In the genomic region with DNA sequence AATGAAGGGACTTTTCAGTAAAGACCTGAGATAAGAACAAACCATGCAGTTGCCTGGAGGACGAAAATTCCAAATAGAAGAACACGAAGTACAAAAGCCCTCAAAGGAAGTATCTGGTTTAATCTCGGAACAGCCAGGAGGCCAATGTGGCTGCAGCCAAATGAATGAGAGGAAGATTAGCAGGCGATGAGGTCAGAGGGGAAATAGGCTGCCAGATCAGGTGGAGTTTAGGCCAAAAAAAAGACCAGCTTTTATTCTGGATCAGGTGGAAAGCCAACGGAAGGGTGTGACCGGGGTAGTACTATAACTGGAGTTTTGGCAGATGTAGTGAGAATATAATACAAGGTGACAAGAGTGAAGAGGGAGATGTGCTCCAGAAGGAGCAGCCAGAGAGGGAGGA, we compare ENCODE assay signal across 22 cellular contexts. TPM values are rescaled to one million over a fixed set of nuclear protein-coding genes. Genes with fewer than 3 reads are reported as not detected.
DNase-seq lines count a peak whose midpoint lies in the region; ATAC-seq and TF ChIP-seq lines count a peak whose summit lies in the region.
"Had no signal": no experiment of that assay in that cellular context is flagged by ENCODE, and none has a peak within 500 bp of the region (broad histone marks: within the 10 kb centered on the region; RNA-seq: fewer than 3 reads in every experiment).

No MANE protein-coding gene starts in this region.

- H3T11ph ChIP-seq in H9 (ENCODE audit: low read length) = no peak overlapping the region

- no CpG with 5 or more reads among the region's 6 CpGs for WGBS in H9 (ENCODE audit: extremely low coverage, insufficient read length, low lambda C conversion rate)
- 91 to 93% methylated on average over 6 of the region's 6 CpGs for WGBS in endodermal cell (ENCODE audit: insufficient coverage in 1 of 2, insufficient read length in 1 of 2), 2 experiments
- 89 to 99% methylated on average over 6 of the region's 6 CpGs for WGBS in mesodermal cell (ENCODE audit: insufficient coverage in 2 of 2), 2 experiments

- H4K5ac ChIP-seq in H9 (ENCODE audit: insufficient read length, low read depth, low read length) = no peak overlapping the region

- H3K27me3 ChIP-seq in CD8-positive, alpha-beta T cell (ENCODE audit: insufficient read depth, low read length) = no peaks in the 10 kb centered on the region
- H3K27me3 ChIP-seq in H9 (ENCODE audit: insufficient read depth, low read length) (no peaks in the 10 kb centered on the region), endodermal cell (ENCODE audit: control insufficient read depth, insufficient read depth, low read length, poor library complexity, severe bottlenecking) (no peaks in the 10 kb centered on the region)
- H3K27me3 ChIP-seq: brain microvascular endothelial cell, upper lobe of left lung had no signal

- no peak overlapping the region for H3K4me3 ChIP-seq in CD8-positive, alpha-beta T cell (ENCODE audit: low read depth, low read length)
- H3K4me3 ChIP-seq in endodermal cell (ENCODE audit: low read length) (no peak overlapping the region), mesodermal cell (ENCODE audit: extremely low read depth, insufficient read depth, low read length, poor library complexity, severe bottlenecking) (no peak overlapping the region)
- H3K4me3 ChIP-seq: coronary artery, skin epidermis, upper lobe of left lung had no signal

- H4K20me1 ChIP-seq in H9 (ENCODE audit: control insufficient read depth, insufficient read depth, insufficient read length) = no peaks in the 10 kb centered on the region

- H2BK12ac ChIP-seq in H9 (ENCODE audit: insufficient read length, low read depth, low read length) = no peak overlapping the region

- H2AFZ ChIP-seq in H9 (ENCODE audit: low read length) = no peak overlapping the region

- H3K9ac ChIP-seq in H9 (ENCODE audit: extremely low read depth, insufficient read length, low read length) (no peak overlapping the region), endodermal cell (ENCODE audit: extremely low read depth, low read length, poor library complexity, severe bottlenecking) (no peak overlapping the region)

- H4K91ac ChIP-seq in H9 (ENCODE audit: insufficient read length, low read depth, low read length) = no peak overlapping the region

- no peak for TF ChIP-seq CTCF in CD8-positive, alpha-beta T cell (IDR thresholded peaks at IDR 0.05)
- TF ChIP-seq CTCF in H9 (conservative IDR thresholded peaks at IDR 0.05) = no peak
- no peak for TF ChIP-seq CTCF in endodermal cell (conservative IDR thresholded peaks at IDR 0.05)

- peak overlapping the region; percentile 66 for H3K27ac Mint-ChIP-seq in CD8-positive, alpha-beta T cell
- H3K27ac Mint-ChIP-seq in H9 (peak overlapping the region in 2 of 3 experiments; percentile 11 to 26; a peak in 5 of 7 replicates), endodermal cell (peak overlapping the region; percentile 7)
- H3K27ac Mint-ChIP-seq: activated B cell treated with CpG ODN at 0.5 μM for 24 hours; activated CD4-positive, alpha-beta memory T cell treated with anti-CD3 and anti-CD28 coated beads for 36 hours; T-helper 1 cell treated with Interleukin-12 subunit alpha and Interleukin-12 subunit beta and Interleukin-4 antibody, amounts not matched to agents 30 μg/mL and 1 μg/mL, for 36 hours had no signal

- H3K4me2 ChIP-seq in H9 (ENCODE audit: insufficient read depth, insufficient read length, low read length) = no peak overlapping the region

- no peak overlapping the region for H3K27ac ChIP-seq in CD8-positive, alpha-beta T cell (ENCODE audit: low read depth, low read length)
- no peak overlapping the region for H3K27ac ChIP-seq in H9 (ENCODE audit: insufficient read length, low read depth, low read length)
- H3K27ac ChIP-seq in endodermal cell (ENCODE audit: low read depth, low read length) = no peak overlapping the region
- H3K27ac ChIP-seq in mesodermal cell (ENCODE audit: low read depth, low read length, severe bottlenecking) = peak overlapping the region; percentile 12
- H3K27ac ChIP-seq: brain microvascular endothelial cell, coronary artery, skin epidermis, upper lobe of left lung had no signal

- no peak overlapping the region for H3K18ac ChIP-seq in H9 (ENCODE audit: insufficient read length, low read depth, low read length)

- H3K56ac ChIP-seq in H9 (ENCODE audit: insufficient read length, low read depth, low read length) = no peak overlapping the region

- no peak overlapping the region for H3K14ac ChIP-seq in H9 (ENCODE audit: insufficient read depth, low read length)

- DNase-seq in CD8-positive, alpha-beta T cell = no peak
- DNase-seq in H9 (no peak), endodermal cell (no peak), mesenteric fat pad (ENCODE audit: low spot score) (no peak), NOMO-1 treated with DMSO at 0.1 percent for 48 hours (lab: John Stamatoyannopoulos, UW; ENCODE audit: unreplicated experiment) (no peak), NCI-H345 (lab: John Stamatoyannopoulos, UW) (no peak)
- DNase-seq: activated B cell treated with CpG ODN at 0.5 μM for 24 hours; activated CD4-positive, alpha-beta memory T cell treated with anti-CD3 and anti-CD28 coated beads for 36 hours; brain microvascular endothelial cell; COR-L47; DMS79 treated with DMSO at 0.1 percent for 48 hours; KBM-7; midbrain; NCI-H1436 treated with DMSO at 0.1 percent for 48 hours; stimulated activated CD4-positive, alpha-beta T cell treated with anti-CD3 and anti-CD28 coated beads, Interleukin-2, amount 100 ng/mL, for 24 hours; stimulated activated naive CD8-positive, alpha-beta T cell treated with anti-CD3 and anti-CD28 coated beads, Interleukin-15, Interleukin-2, amounts not matched to agents 100 U/mL and 50 U/mL, for 24 hours; upper lobe of left lung had no signal

- no peak overlapping the region for H2BK15ac ChIP-seq in H9 (ENCODE audit: low read depth, low read length)

- H3K79me1 ChIP-seq in H9 (ENCODE audit: insufficient read depth, low read depth, low read length, poor library complexity, severe bottlenecking) = no peaks in the 10 kb centered on the region

- peaks cover 3% of the 10 kb centered on the region for H3K9me3 Mint-ChIP-seq in CD8-positive, alpha-beta T cell
- no peaks in the 10 kb centered on the region for H3K9me3 Mint-ChIP-seq in H9
- no peaks in the 10 kb centered on the region for H3K9me3 Mint-ChIP-seq in endodermal cell
- H3K9me3 Mint-ChIP-seq: neural crest cell; T-helper 1 cell treated with Interleukin-12 subunit alpha and Interleukin-12 subunit beta and Interleukin-4 antibody, amounts not matched to agents 30 μg/mL and 1 μg/mL, for 36 hours had no signal

- H3K23me2 ChIP-seq in H9 (ENCODE audit: insufficient read length, low read depth, low read length, poor library complexity, severe bottlenecking) = no peaks in the 10 kb centered on the region

- H3K36me3 Mint-ChIP-seq in CD8-positive, alpha-beta T cell = peaks cover 66% of the 10 kb centered on the region
- H3K36me3 Mint-ChIP-seq in H9 (ENCODE audit: insufficient read depth in 1 of 3, low read depth in 3 of 3) (peaks cover 6 to 29% (median 26%) of the 10 kb centered on the region in 3 experiments), endodermal cell (ENCODE audit: low read depth) (peaks cover 38% of the 10 kb centered on the region)

- intact Hi-C loops in CD8-positive, alpha-beta T cell (cut with DNase I, micrococcal nuclease) = no loop called here

- no peak overlapping the region for H3K4me3 Mint-ChIP-seq in CD8-positive, alpha-beta T cell
- H3K4me3 Mint-ChIP-seq in H9 (no peak overlapping the region), endodermal cell (no peak overlapping the region)
- H3K4me3 Mint-ChIP-seq: activated B cell treated with CpG ODN at 0.5 μM for 24 hours; activated CD4-positive, alpha-beta memory T cell treated with anti-CD3 and anti-CD28 coated beads for 36 hours; neural crest cell; T-helper 1 cell treated with Interleukin-12 subunit alpha and Interleukin-12 subunit beta and Interleukin-4 antibody, amounts not matched to agents 30 μg/mL and 1 μg/mL, for 36 hours had no signal

- CTCF ChIA-PET in CD8-positive, alpha-beta T cell (lab: Charles Lee) = interaction anchor here (0.5 to 1.1 kb wide), 2 partner anchors 10 to 46 kb away, joined by 3 read pairs; no protein-coding TSS in a partner anchor

- H3K36me3 ChIP-seq in CD8-positive, alpha-beta T cell (ENCODE audit: insufficient read depth, low read length) = no peaks in the 10 kb centered on the region
- H3K36me3 ChIP-seq in endodermal cell (ENCODE audit: control insufficient read depth, insufficient read depth, low read length) (peaks cover 44% of the 10 kb centered on the region), mesodermal cell (ENCODE audit: control insufficient read depth, insufficient read depth, low read length) (peaks cover 29% of the 10 kb centered on the region)
- H3K36me3 ChIP-seq: brain microvascular endothelial cell had no signal

- no peak overlapping the region for H4K8ac ChIP-seq in H9 (replicated peaks; ENCODE audit: insufficient read length, low read depth, low read length)

- ATAC-seq in CD8-positive, alpha-beta T cell = no peak
- ATAC-seq: stimulated activated naive CD8-positive, alpha-beta T cell treated with anti-CD3 and anti-CD28 coated beads, Interleukin-15, Interleukin-2, amounts not matched to agents 100 U/mL and 50 U/mL, for 24 hours had no signal

- POLR2A ChIA-PET in CD8-positive, alpha-beta T cell (lab: Charles Lee) = no interaction called here

- H3K27me3 Mint-ChIP-seq in CD8-positive, alpha-beta T cell (ENCODE audit: low read depth) = no peaks in the 10 kb centered on the region
- H3K27me3 Mint-ChIP-seq in H9 (ENCODE audit: low read depth) (no peaks in the 10 kb centered on the region), endodermal cell (ENCODE audit: insufficient read depth) (no peaks in the 10 kb centered on the region)
- H3K27me3 Mint-ChIP-seq: activated B cell treated with CpG ODN at 0.5 μM for 24 hours; activated CD4-positive, alpha-beta memory T cell treated with anti-CD3 and anti-CD28 coated beads for 36 hours had no signal

- no peaks in the 10 kb centered on the region for H3K4me1 ChIP-seq in CD8-positive, alpha-beta T cell (ENCODE audit: insufficient read depth, low read length)
- no peaks in the 10 kb centered on the region for H3K4me1 ChIP-seq in H9 (ENCODE audit: insufficient read depth, low read length)
- no peaks in the 10 kb centered on the region for H3K4me1 ChIP-seq in endodermal cell (ENCODE audit: control insufficient read depth, insufficient read depth, low read length)
- H3K4me1 ChIP-seq in mesodermal cell (ENCODE audit: control insufficient read depth, insufficient read depth, low read length, poor library complexity, severe bottlenecking) = no peaks in the 10 kb centered on the region
- H3K4me1 ChIP-seq: upper lobe of left lung had no signal

- H2BK20ac ChIP-seq in H9 (ENCODE audit: low read depth, low read length, poor library complexity, severe bottlenecking) = no peak overlapping the region

- no peak overlapping the region for H3K4ac ChIP-seq in H9 (ENCODE audit: low read depth, low read length)

- H3K4me1 Mint-ChIP-seq in CD8-positive, alpha-beta T cell (ENCODE audit: low read depth) = no peaks in the 10 kb centered on the region
- H3K4me1 Mint-ChIP-seq in H9 = no peaks in the 10 kb centered on the region
- no peaks in the 10 kb centered on the region for H3K4me1 Mint-ChIP-seq in endodermal cell
- H3K4me1 Mint-ChIP-seq: activated B cell treated with CpG ODN at 0.5 μM for 24 hours, neural crest cell had no signal

- no peaks in the 10 kb centered on the region for H3K79me2 ChIP-seq in H9 (ENCODE audit: insufficient read depth, low read length)

- no peak overlapping the region for H2BK120ac ChIP-seq in H9 (ENCODE audit: low read depth, low read length, poor library complexity, severe bottlenecking)

- H3K9me3 ChIP-seq in CD8-positive, alpha-beta T cell (ENCODE audit: low read length) = no peaks in the 10 kb centered on the region
- H3K9me3 ChIP-seq in H9 (ENCODE audit: control insufficient read depth, low read depth, low read length) = no peaks in the 10 kb centered on the region
- H3K9me3 ChIP-seq in endodermal cell (ENCODE audit: control insufficient read depth, low read length) = peaks cover 14% of the 10 kb centered on the region
- no peaks in the 10 kb centered on the region for H3K9me3 ChIP-seq in mesodermal cell (ENCODE audit: control insufficient read depth, low read length)
- H3K9me3 ChIP-seq: upper lobe of left lung had no signal

- no peak overlapping the region for H2AK5ac ChIP-seq in H9 (ENCODE audit: insufficient read length, low read length)

- no peak overlapping the region for H3K23ac ChIP-seq in H9 (ENCODE audit: insufficient read length, low read depth, low read length)

- no peak overlapping the region for H2BK5ac ChIP-seq in H9 (ENCODE audit: insufficient read length, low read length)

RNA-seq across cellular contexts. Expression of gene SRSF11, which starts 43.7 kb away (rescaled TPM):
- 100 to 1,000 TPM; 427 to 456 TPM for total RNA-seq in CD8-positive, alpha-beta T cell
- total RNA-seq in H9 (2021) = 206 and 214 TPM in 2 replicates
- total RNA-seq in endodermal cell = 100 to 1,000 TPM; 227 to 232 TPM
- polyA plus RNA-seq in endodermal cell (2013, experiment 1 of 2) = 224 TPM
- polyA plus RNA-seq in endodermal cell (2013, experiment 2 of 2) = 206 TPM
- polyA plus RNA-seq in mesodermal cell (2013, experiment 1 of 2) = 190 TPM
- 197 TPM for polyA plus RNA-seq in mesodermal cell (2013, experiment 2 of 2)
- 150 TPM for total RNA-seq in mesenteric fat pad

RNA-seq across cellular contexts. Expression of gene LRRC40, which starts 59.5 kb away (rescaled TPM):
- total RNA-seq in CD8-positive, alpha-beta T cell = 10 to 100 TPM; 13.7 to 15.4 TPM
- total RNA-seq in H9 (2021) (27.6 and 28.0 TPM in 2 replicates), endodermal cell (10 to 100 TPM; 26.8 to 29.2 TPM), mesenteric fat pad (11.2 TPM)
- 40.8 TPM for polyA plus RNA-seq in endodermal cell (2013, experiment 1 of 2)
- polyA plus RNA-seq in endodermal cell (2013, experiment 2 of 2) = 41.2 TPM
- polyA plus RNA-seq in mesodermal cell (2013, experiment 1 of 2) = 29.3 TPM
- polyA plus RNA-seq in mesodermal cell (2013, experiment 2 of 2) = 34.4 TPM

Comparison
In these comparisons a context has a peak if more than half of its experiments do, and no peak if none do; other contexts are left out.
1. H3K27ac Mint-ChIP-seq: peak in every context shown above with its lines; median percentile 66 in CD8-positive, alpha-beta T cell; 18 in H9; 7 in endodermal cell.